Comparison of ENCODE assay signal across 8 cellular contexts in genomic region chr10:102352066-102352715, GRCh38. TPM values are rescaled to one million over a fixed set of nuclear protein-coding genes. Genes with fewer than 3 reads are reported as not detected.
A peak's percentile ranks its signal among the peaks of the same experiment; 100 is the strongest.
DNase-seq lines count a peak whose midpoint lies in the region; ATAC-seq and TF ChIP-seq lines count a peak whose summit lies in the region.

No MANE protein-coding gene starts in this region.

- intact Hi-C loops in PC-9 (cut with micrococcal nuclease; ENCODE audit: unreplicated experiment): loop anchor here (2.0 kb wide), 1 partner anchor 183 kb away; no protein-coding TSS in a partner anchor

- no peaks in the 10 kb centered on the region for H3K27me3 Mint-ChIP-seq in activated T-cell treated with anti-CD3 and anti-CD28 coated beads, Interleukin-2, amount 50 U/mL, for 4 hours (ENCODE audit: low read depth)

- H3K4me3 ChIP-seq in PC-9: no peak overlapping the region

- peak; percentile 87 for TF ChIP-seq CTCF in PC-9 (conservative IDR thresholded peaks at IDR 0.05)

- H3K27me3 ChIP-seq in PC-9 (ENCODE audit: insufficient read depth, low read depth): no peaks in the 10 kb centered on the region

- H4K20me1 ChIP-seq in PC-9 (ENCODE audit: insufficient read depth): no peaks in the 10 kb centered on the region

- no peaks in the 10 kb centered on the region for H3K9me2 ChIP-seq in PC-9 (ENCODE audit: insufficient read depth)

- CTCF ChIA-PET in PC-9 (lab: Charles Lee): interaction anchor here (0.5 to 1.4 kb wide), 5 partner anchors 38 to 183 kb away, joined by 3 to 9 read pairs (median 5); no protein-coding TSS in a partner anchor

- H3F3A ChIP-seq in PC-9 (ENCODE audit: insufficient read depth, low read depth): no peaks in the 10 kb centered on the region

- H3K4me3 Mint-ChIP-seq in activated T-cell treated with anti-CD3 and anti-CD28 coated beads, Interleukin-2, amount 50 U/mL, for 4 hours: no peak overlapping the region

- peaks cover 32% of the 10 kb centered on the region for H3K36me3 Mint-ChIP-seq in activated T-cell treated with anti-CD3 and anti-CD28 coated beads, Interleukin-2, amount 50 U/mL, for 4 hours (ENCODE audit: insufficient read depth)

- no TSS peak for BruUV-seq in PC-9 (replicated peaks; lab: Mats Ljungman, UMichigan)

- H3K79me2 ChIP-seq in PC-9 (ENCODE audit: low read depth): no peaks in the 10 kb centered on the region

- POLR2A ChIA-PET in PC-9 (lab: Charles Lee; ENCODE audit: unreplicated experiment): no interaction called here

- ATAC-seq in activated T-cell treated with anti-CD3 and anti-CD28 coated beads, Interleukin-2, amount 50 U/mL, for 4 hours: peak; percentile 81 to 82
- ATAC-seq in HG02973 (IDR thresholded peaks at IDR 0.05; ENCODE audit: unreplicated experiment): no peak

- no peaks in the 10 kb centered on the region for H3K36me3 ChIP-seq in PC-9 (ENCODE audit: low read depth)

- no peaks in the 10 kb centered on the region for H3K9me3 Mint-ChIP-seq in activated T-cell treated with anti-CD3 and anti-CD28 coated beads, Interleukin-2, amount 50 U/mL, for 4 hours

- no peak overlapping the region for H2AFZ ChIP-seq in PC-9

- H3K9me3 ChIP-seq in PC-9 (ENCODE audit: insufficient read depth, low read depth): no peaks in the 10 kb centered on the region

- H3K4me1 ChIP-seq in PC-9 (replicated peaks; ENCODE audit: insufficient read depth): no peaks in the 10 kb centered on the region

- no peak overlapping the region for H3K4me2 ChIP-seq in PC-9

- peak; percentile 27 for DNase-seq in CMK (ENCODE audit: low read depth)
- peak in 57 of 76 experiments; percentile 2 to 71 (median 39) for DNase-seq in HUDEP-2 (lab: John Stamatoyannopoulos, UW; ENCODE audit: unreplicated experiment in 76 of 76)
- DNase-seq in PC-9: peak in 1 of 2 experiments; percentile 41
- DNase-seq in activated T-cell treated with anti-CD3 and anti-CD28 coated beads, Interleukin-2, amount 50 U/mL, for 4 hours: peak; percentile 77
- DNase-seq in fibroblast of peridontal ligament (ENCODE audit: extremely low read depth): peak; percentile 72
- peak in 35 of 56 donors; percentile 1 to 52 (median 15) for DNase-seq in nucleus accumbens (lab: John Stamatoyannopoulos, UW)
- DNase-seq in superior temporal gyrus (ENCODE audit: extremely low spot score): peak; percentile 82

- no peaks in the 10 kb centered on the region for H3K4me1 Mint-ChIP-seq in activated T-cell treated with anti-CD3 and anti-CD28 coated beads, Interleukin-2, amount 50 U/mL, for 4 hours (ENCODE audit: low read depth)

- no peak overlapping the region for H3K27ac ChIP-seq in PC-9

RNA-seq across cellular contexts. Expression of gene NFKB2, which starts 43.3 kb away (rescaled TPM):
- total RNA-seq in PC-9 (2021): 26.3 and 30.8 TPM in 2 replicates
- total RNA-seq in activated T-cell treated with anti-CD3 and anti-CD28 coated beads, Interleukin-2, amount 50 U/mL, for 4 hours: 100 to 1,000 TPM; 300 to 365 (median 302) TPM
